8 cellular contexts compared by ENCODE assay signal in the genomic region with DNA sequence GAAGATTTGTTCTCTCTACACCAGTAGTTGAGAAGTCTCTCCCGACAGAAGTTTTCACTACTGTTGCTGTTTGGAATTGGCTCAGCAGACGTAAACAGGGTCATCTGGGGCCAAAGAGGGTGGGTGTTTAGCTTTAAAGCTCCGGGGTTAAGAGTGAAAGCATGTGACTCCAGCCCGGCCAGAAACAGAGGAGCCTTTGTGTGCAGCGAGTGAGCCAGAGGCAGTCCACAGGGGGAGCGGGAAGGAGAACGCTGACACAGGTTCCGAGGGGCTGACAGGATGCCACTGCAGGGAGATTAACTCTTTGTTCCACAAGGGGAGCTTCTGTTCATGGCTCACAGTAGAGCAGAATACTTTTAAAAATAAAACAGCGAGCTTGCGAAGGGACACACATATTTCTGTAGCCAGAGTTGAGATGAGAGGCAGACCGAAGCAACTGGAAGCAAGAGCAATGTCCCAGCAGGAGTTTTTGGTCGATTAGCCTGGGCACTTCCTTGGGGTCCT. TPM values are rescaled to one million over a fixed set of nuclear protein-coding genes. Genes with fewer than 3 reads are reported as not detected.
DNase-seq lines count a peak whose midpoint lies in the region; ATAC-seq, FAIRE-seq and TF ChIP-seq lines count a peak whose summit lies in the region.

No MANE protein-coding gene starts in this region.

- peak; percentile 18 for FAIRE-seq in GM18507 (lab: Jason Lieb, UNC)
- no peak for FAIRE-seq in bronchial epithelial cell (lab: Jason Lieb, UNC)
- no peak for FAIRE-seq in GM12892 (lab: Jason Lieb, UNC)

- no peaks in the 10 kb centered on the region for H3K9me3 ChIP-seq in gastrocnemius medialis

- H3K4me3 ChIP-seq in bronchial epithelial cell (ENCODE audit: low read depth, low read length) (peak overlapping the region; percentile 4), gastrocnemius medialis (peak overlapping the region; percentile 34 to 56 (median 44))

- intact Hi-C loops in gastrocnemius medialis (cut with DNase I; ENCODE audit: low total_unique reads), result loop anchor here (1.0 kb wide), 1 partner anchor 8 kb away; no protein-coding TSS in a partner anchor

- H3K36me3 ChIP-seq in bronchial epithelial cell (ENCODE audit: control insufficient read depth, insufficient read depth, low read length) (no peaks in the 10 kb centered on the region), gastrocnemius medialis (no peaks in the 10 kb centered on the region)

- DNase-seq in GM18507 (ENCODE audit: extremely low spot score, insufficient read length, low read depth), result no peak
- peak; percentile 90 for DNase-seq in NCI-H82 (lab: John Stamatoyannopoulos, UW)
- DNase-seq in bronchial epithelial cell (ENCODE audit: low read depth), result no peak
- peak; percentile 98 for DNase-seq in islet precursor cell
- peak; percentile 68 to 69 for DNase-seq in gastrocnemius medialis
- no peak for DNase-seq in NCI-H187 (lab: John Stamatoyannopoulos, UW)
- no peak for DNase-seq in GM12892 (ENCODE audit: insufficient read length)

- peak overlapping the region; percentile 68 to 77 (median 72) for H3K27ac ChIP-seq in gastrocnemius medialis

- H3K27me3 ChIP-seq in bronchial epithelial cell (ENCODE audit: control insufficient read depth, insufficient read depth, low read length) (peaks cover 6% of the 10 kb centered on the region), gastrocnemius medialis (no peaks in the 10 kb centered on the region)

- TF ChIP-seq POLR2A in gastrocnemius medialis (IDR thresholded peaks at IDR 0.05) (peak in 1 of 2 donors; percentile 43), GM12892 (IDR thresholded peaks at IDR 0.05; ENCODE audit: low read depth, low read length) (no peak)

- in situ Hi-C loops in gastrocnemius medialis (cut with MboI; ENCODE audit: low sequenced_read_pairs in 4 of 4), result no loop called here

- H3K4me1 ChIP-seq in gastrocnemius medialis, result peaks cover 22 to 27% of the 10 kb centered on the region in 2 donors

- ATAC-seq in gastrocnemius medialis (peak; percentile 93), GM21447 (IDR thresholded peaks at IDR 0.05; ENCODE audit: unreplicated experiment) (no peak)

- TF ChIP-seq CTCF in bronchial epithelial cell (IDR thresholded peaks at IDR 0.05; ENCODE audit: insufficient read depth, low read length, severe bottlenecking) (no peak), gastrocnemius medialis (IDR thresholded peaks at IDR 0.05 in 4 of 5, conservative IDR thresholded peaks at IDR 0.05 in 1 of 5) (no peak)

RNA-seq across cellular contexts. Expression of a gene that starts 26.9 kb away (rescaled TPM):
- 1.4 and 1.6 TPM in 2 replicates for total RNA-seq in bronchial epithelial cell
- 10 to 100 TPM in 1 of 4 donors, 1 to 10 TPM in 2, under 1 TPM in 1; 0.82 to 11.6 (median 3.2) TPM for total RNA-seq in gastrocnemius medialis
- 22.2 TPM for polyA plus RNA-seq in GM12892 (2012; ENCODE audit: missing spikeins)

RNA-seq across cellular contexts. Expression of a gene that starts 42.8 kb away (rescaled TPM):
- 95.8 and 176 TPM in 2 replicates for total RNA-seq in bronchial epithelial cell
- total RNA-seq in gastrocnemius medialis, result 100 to 1,000 TPM; 180 to 244 (median 208) TPM
- 488 TPM for polyA plus RNA-seq in GM12892 (2012; ENCODE audit: missing spikeins)

Comparison
In these comparisons a context has a peak if more than half of its experiments do, and no peak if none do; other contexts are left out.
1. DNase-seq: peak in NCI-H82 (single experiment), islet precursor cell (single experiment) and gastrocnemius medialis (2 of 2); none in GM18507 (single experiment), bronchial epithelial cell (single experiment), NCI-H187 (0 of 2) and GM12892 (single experiment).